Comparison of ENCODE assay signal across 7 cellular contexts in the genomic region with DNA sequence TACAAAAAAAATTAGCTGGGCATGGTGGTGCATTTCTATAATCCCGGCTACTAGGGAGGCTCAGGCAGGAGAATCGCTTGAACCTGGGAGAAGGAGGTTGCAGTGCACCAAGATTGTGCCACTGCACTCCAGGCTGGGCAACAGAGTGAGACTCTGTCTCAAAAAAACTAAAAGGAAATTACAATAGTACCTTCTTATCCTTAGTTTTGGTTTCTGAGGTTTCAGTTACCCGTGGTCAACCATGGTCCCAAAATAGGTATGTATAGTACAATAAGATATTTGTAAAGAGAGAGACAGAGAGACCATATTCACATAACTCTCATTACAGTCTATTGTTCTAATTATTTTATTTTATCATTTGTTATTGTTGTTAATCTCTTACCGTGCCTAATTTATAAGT.
"Had no signal": no experiment of that assay in that cellular context is flagged by ENCODE, and none has a peak within 500 bp of the region (broad histone marks: within the 10 kb centered on the region; RNA-seq: fewer than 3 reads in every experiment).

No MANE protein-coding gene starts in this region.

- DNase-seq: H9, HCEC 1CT, IMR-90 had no signal

- H3K4me2 ChIP-seq: GM23338 had no signal

- ATAC-seq: GM23338, K562 had no signal

- FAIRE-seq: H1, H54, K562 had no signal

- H2AFZ ChIP-seq: GM23338 had no signal

- H3K4me3 ChIP-seq: GM23338, K562 had no signal
